ENCODE assay signal across 15 cellular contexts in the genomic region with DNA sequence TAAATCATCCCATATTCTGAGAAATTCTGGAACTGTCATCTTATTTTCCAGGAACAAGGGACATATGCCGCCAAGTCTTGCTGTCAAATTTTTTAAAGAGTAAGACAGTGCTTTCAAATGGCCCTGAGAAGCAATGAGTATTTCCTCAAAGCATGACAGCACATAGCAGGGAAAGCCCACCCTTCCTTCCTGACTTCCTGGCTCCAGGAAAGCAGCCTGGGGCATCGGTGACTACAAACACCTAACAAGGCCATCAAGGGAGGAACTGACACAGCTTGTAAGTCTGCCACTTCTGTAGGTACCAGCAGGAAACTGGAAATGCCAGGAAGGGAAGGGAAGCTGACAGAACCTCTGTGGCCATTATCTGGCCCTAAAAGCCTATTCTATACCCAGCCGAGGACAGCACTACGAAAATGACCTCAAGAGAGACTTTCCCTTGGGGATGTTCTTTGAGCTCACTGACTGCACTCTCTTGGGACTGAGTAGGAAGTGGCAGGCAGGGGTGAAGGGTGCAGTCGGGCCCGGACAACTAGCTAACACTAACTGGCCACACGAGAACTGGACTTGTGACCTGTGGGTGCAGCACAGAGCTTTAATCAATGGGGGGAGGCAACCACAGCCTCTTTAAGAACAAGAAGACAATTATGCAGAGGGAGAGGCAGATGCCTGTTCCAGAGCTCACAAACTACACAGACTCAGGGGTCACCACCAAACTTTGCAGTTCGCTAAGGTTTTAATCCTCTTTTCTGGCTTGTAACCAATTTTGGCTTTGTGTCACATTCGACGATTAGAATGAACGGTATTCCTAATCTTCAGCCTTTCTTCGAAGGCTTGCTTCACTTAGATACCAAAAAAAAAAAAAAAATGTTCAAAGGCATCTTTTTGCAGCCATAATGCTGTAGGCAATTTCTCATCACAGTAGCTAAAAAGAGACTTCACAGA. TPM values are rescaled to one million over a fixed set of nuclear protein-coding genes. Genes with fewer than 3 reads are reported as not detected.
DNase-seq lines count a peak whose midpoint lies in the region; ATAC-seq and TF ChIP-seq lines count a peak whose summit lies in the region.
"Had no signal": no experiment of that assay in that cellular context is flagged by ENCODE, and none has a peak within 500 bp of the region (broad histone marks: within the 10 kb centered on the region; RNA-seq: fewer than 3 reads in every experiment).

No MANE protein-coding gene starts in this region.

- TF ChIP-seq CTCF in adrenal gland (IDR thresholded peaks at IDR 0.05) (no peak), heart left ventricle (IDR thresholded peaks at IDR 0.05) (no peak)

- DNase-seq in COLO829 (ENCODE audit: low spot score): peak; percentile 79
- DNase-seq in adrenal gland: peak in 6 of 7 donors; percentile 19 to 67 (median 52)
- peak in 1 of 5 donors; percentile 46 for DNase-seq in heart left ventricle
- peak; percentile 51 to 78 for DNase-seq in trophoblast cell
- no peak for DNase-seq in stimulated activated CD4-positive, alpha-beta T cell treated with anti-CD3 and anti-CD28 coated beads, Interleukin-2, amount 100 ng/mL, for 24 hours
- DNase-seq in SJCRH30: no peak
- no peak for DNase-seq in activated T-helper 2 cell treated with anti-CD3 and anti-CD28 coated beads, Interferon-gamma antibody, Interleukin-2, Interleukin-4, amounts not matched to agents 10 μg/mL and 5 μg/mL and 100 μg/mL, durations not matched to agents 14 hours and 24 hours and 36 hours (ENCODE audit: low spot score)
- no peak for DNase-seq in NCI-H748 (lab: John Stamatoyannopoulos, UW; ENCODE audit: unreplicated experiment)
- DNase-seq: DMS79, GOT3, left lung, NCI-H524, SHP77 treated with DMSO at 0.1 percent for 48 hours, WERI-Rb-1 had no signal

- peak overlapping the region; percentile 84 for H3K18ac ChIP-seq in trophoblast cell (ENCODE audit: low read length)

- peak overlapping the region; percentile 4 for H4K91ac ChIP-seq in trophoblast cell (ENCODE audit: low read depth, low read length)

- no peaks in the 10 kb centered on the region for H3K36me3 Mint-ChIP-seq in activated T-helper 2 cell treated with anti-CD3 and anti-CD28 coated beads, Interferon-gamma antibody, Interleukin-2, Interleukin-4, amounts not matched to agents 10 μg/mL and 5 μg/mL and 100 μg/mL, durations not matched to agents 14 hours and 24 hours and 36 hours (ENCODE audit: low read depth)

- H2BK5ac ChIP-seq in trophoblast cell (ENCODE audit: low read depth, low read length, poor library complexity): no peak overlapping the region

- H3K79me1 ChIP-seq in trophoblast cell (ENCODE audit: low read length): peaks cover 7% of the 10 kb centered on the region

- ATAC-seq in heart left ventricle: peak; percentile 16 to 67 (median 54)
- ATAC-seq: left lung had no signal

- H3K4me1 ChIP-seq in adrenal gland (replicated peaks in 1 of 2): peaks cover 8 to 69% of the 10 kb centered on the region in 2 donors
- H3K4me1 ChIP-seq in heart left ventricle: peaks cover 0 to 78% (median 60%) of the 10 kb centered on the region in 12 donors
- peaks cover 12 to 16% of the 10 kb centered on the region in 2 experiments for H3K4me1 ChIP-seq in trophoblast cell (ENCODE audit: control insufficient read depth in 1 of 2, insufficient read depth in 2 of 2, low read length in 2 of 2)
- no peaks in the 10 kb centered on the region for H3K4me1 ChIP-seq in SJCRH30

- H3K4me2 ChIP-seq in trophoblast cell (ENCODE audit: low read length): no peak overlapping the region

- H3K27me3 Mint-ChIP-seq in activated T-helper 2 cell treated with anti-CD3 and anti-CD28 coated beads, Interferon-gamma antibody, Interleukin-2, Interleukin-4, amounts not matched to agents 10 μg/mL and 5 μg/mL and 100 μg/mL, durations not matched to agents 14 hours and 24 hours and 36 hours (ENCODE audit: low read depth): peaks cover 3% of the 10 kb centered on the region

- H3K27ac Mint-ChIP-seq in activated T-helper 2 cell treated with anti-CD3 and anti-CD28 coated beads, Interferon-gamma antibody, Interleukin-2, Interleukin-4, amounts not matched to agents 10 μg/mL and 5 μg/mL and 100 μg/mL, durations not matched to agents 14 hours and 24 hours and 36 hours: no peak overlapping the region

- H4K12ac ChIP-seq in trophoblast cell (ENCODE audit: low read depth, low read length): no peak overlapping the region

- peaks cover 4% of the 10 kb centered on the region for H3K79me2 ChIP-seq in trophoblast cell (ENCODE audit: control insufficient read depth, insufficient read depth, low read length, poor library complexity)

- H3K27ac ChIP-seq in adrenal gland (peak overlapping the region in 3 of 5 donors; percentile 41 to 78 (median 65)), heart left ventricle (peak overlapping the region in 11 of 12 donors; percentile 11 to 71 (median 37)), trophoblast cell (ENCODE audit: low read depth, low read length) (peak overlapping the region; percentile 1), SJCRH30 (no peak overlapping the region)
- H3K27ac ChIP-seq: neutrophil, WERI-Rb-1 had no signal

- no peaks in the 10 kb centered on the region for H3K9me3 ChIP-seq in adrenal gland (replicated peaks in 1 of 3)
- no peaks in the 10 kb centered on the region for H3K9me3 ChIP-seq in heart left ventricle
- peaks cover 1% of the 10 kb centered on the region for H3K9me3 ChIP-seq in trophoblast cell (ENCODE audit: insufficient read depth, low read depth, low read length)
- H3K9me3 ChIP-seq in SJCRH30 (replicated peaks): no peaks in the 10 kb centered on the region
- H3K9me3 ChIP-seq: left lung, neutrophil had no signal

- H3K4me1 Mint-ChIP-seq in activated T-helper 2 cell treated with anti-CD3 and anti-CD28 coated beads, Interferon-gamma antibody, Interleukin-2, Interleukin-4, amounts not matched to agents 10 μg/mL and 5 μg/mL and 100 μg/mL, durations not matched to agents 14 hours and 24 hours and 36 hours (ENCODE audit: low read depth): peaks cover 6% of the 10 kb centered on the region

- 52 to 64% (median 61%) methylated on average over 12 of the region's 12 CpGs for WGBS in adrenal gland, 4 donors
- WGBS in heart left ventricle, 4 donors: 42 to 51% (median 45%) methylated on average over 10 to 12 of the region's 12 CpGs
- WGBS in trophoblast cell (ENCODE audit: extremely low coverage, insufficient coverage, insufficient read length): no CpG with 5 or more reads among the region's 12 CpGs

- peak overlapping the region; percentile 24 for H2BK12ac ChIP-seq in trophoblast cell (ENCODE audit: low read length)

- no peaks in the 10 kb centered on the region for H3K9me3 Mint-ChIP-seq in activated T-helper 2 cell treated with anti-CD3 and anti-CD28 coated beads, Interferon-gamma antibody, Interleukin-2, Interleukin-4, amounts not matched to agents 10 μg/mL and 5 μg/mL and 100 μg/mL, durations not matched to agents 14 hours and 24 hours and 36 hours

- intact Hi-C loops in adrenal gland (cut with DNase I) (no loop called here), heart left ventricle (cut with DNase I) (loop anchor here in 2 of 10 donors (5.0 kb wide), 2 partner anchors 42 to 52 kb away; partner anchors contain the start of gene GRB10 (in 1 of the 2))
- intact Hi-C loops in activated T-helper 2 cell treated with anti-CD3 and anti-CD28 coated beads, Interferon-gamma antibody, Interleukin-2, Interleukin-4, amounts not matched to agents 10 μg/mL and 5 μg/mL and 100 μg/mL, durations not matched to agents 14 hours and 24 hours and 36 hours (cut with micrococcal nuclease): no loop called here

- no peak overlapping the region for H2AFZ ChIP-seq in trophoblast cell (ENCODE audit: insufficient read depth, low read length, poor library complexity)

- H2AK5ac ChIP-seq in trophoblast cell (ENCODE audit: low read length): no peak overlapping the region

- H3K23ac ChIP-seq in trophoblast cell (ENCODE audit: low read length): no peak overlapping the region

- no peak overlapping the region for H3K9ac ChIP-seq in trophoblast cell (ENCODE audit: low read length)

- no peaks in the 10 kb centered on the region for H3K36me3 ChIP-seq in adrenal gland (replicated peaks in 1 of 2)
- peaks cover 0 to 7% (median 0%) of the 10 kb centered on the region in 9 donors for H3K36me3 ChIP-seq in heart left ventricle
- no peaks in the 10 kb centered on the region for H3K36me3 ChIP-seq in trophoblast cell (ENCODE audit: control insufficient read depth in 1 of 2, insufficient read depth in 2 of 2, low read length in 2 of 2)
- no peaks in the 10 kb centered on the region for H3K36me3 ChIP-seq in SJCRH30
- H3K36me3 ChIP-seq: left lung, WERI-Rb-1 had no signal

- TF ChIP-seq POLR2A in adrenal gland (IDR thresholded peaks at IDR 0.05) (no peak), heart left ventricle (IDR thresholded peaks at IDR 0.05) (no peak)

- H4K8ac ChIP-seq in trophoblast cell (ENCODE audit: low read depth, low read length): no peak overlapping the region

- no peaks in the 10 kb centered on the region for H3K27me3 ChIP-seq in adrenal gland
- no peaks in the 10 kb centered on the region for H3K27me3 ChIP-seq in heart left ventricle
- no peaks in the 10 kb centered on the region for H3K27me3 ChIP-seq in trophoblast cell (ENCODE audit: insufficient read depth, low read length)
- no peaks in the 10 kb centered on the region for H3K27me3 ChIP-seq in SJCRH30
- H3K27me3 ChIP-seq: left lung, neutrophil had no signal

- peak overlapping the region; percentile 28 for H3K14ac ChIP-seq in trophoblast cell (ENCODE audit: low read length)

- H3K4me3 ChIP-seq in adrenal gland: no peak overlapping the region
- H3K4me3 ChIP-seq in heart left ventricle: peak overlapping the region in 1 of 12 donors; percentile 1
- H3K4me3 ChIP-seq in trophoblast cell (ENCODE audit: low read depth, low read length): no peak overlapping the region
- H3K4me3 ChIP-seq in SJCRH30: no peak overlapping the region
- H3K4me3 ChIP-seq: left lung had no signal

- H3K4me3 Mint-ChIP-seq in activated T-helper 2 cell treated with anti-CD3 and anti-CD28 coated beads, Interferon-gamma antibody, Interleukin-2, Interleukin-4, amounts not matched to agents 10 μg/mL and 5 μg/mL and 100 μg/mL, durations not matched to agents 14 hours and 24 hours and 36 hours (ENCODE audit: low read depth): no peak overlapping the region

- no peak overlapping the region for H2BK120ac ChIP-seq in trophoblast cell (ENCODE audit: insufficient read depth, low read length, poor library complexity)

- H3K4ac ChIP-seq in trophoblast cell (ENCODE audit: low read depth, low read length): no peak overlapping the region

RNA-seq across cellular contexts. Expression of gene GRB10, which starts 52.0 kb away (rescaled TPM):
- total RNA-seq in adrenal gland (100 to 1,000 TPM in 2 of 8 donors, 10 to 100 TPM in 6; 63.9 to 158 (median 77.6) TPM), heart left ventricle (10 to 100 TPM; 20.4 to 38.2 (median 29.1) TPM)
- polyA plus RNA-seq in adrenal gland (10 to 100 TPM; 33.5 to 52.0 (median 45.3) TPM), heart left ventricle (10 to 100 TPM; 14.7 to 21.1 TPM)
- polyA plus RNA-seq in trophoblast cell (2013): 24.4 and 24.9 TPM in 2 replicates
- total RNA-seq in SJCRH30 (2014; rRNA removed; shearing (Covaris generic)): 0.58 and 0.95 TPM in 2 replicates
- 2.3 and 2.4 TPM in 2 replicates for total RNA-seq in activated T-helper 2 cell treated with anti-CD3 and anti-CD28 coated beads, Interferon-gamma antibody, Interleukin-2, Interleukin-4, amounts not matched to agents 10 μg/mL and 5 μg/mL and 100 μg/mL, durations not matched to agents 14 hours and 24 hours and 36 hours

Comparison
In these comparisons a context has a peak if more than half of its experiments do, and no peak if none do; other contexts are left out.
1. DNase-seq: peak in COLO829 (single experiment), adrenal gland (6 of 7) and trophoblast cell (2 of 2); none in stimulated activated CD4-positive, alpha-beta T cell treated with anti-CD3 and anti-CD28 coated beads, Interleukin-2, amount 100 ng/mL, for 24 hours (0 of 2), SJCRH30 (0 of 2), activated T-helper 2 cell treated with anti-CD3 and anti-CD28 coated beads, Interferon-gamma antibody, Interleukin-2, Interleukin-4, amounts not matched to agents 10 μg/mL and 5 μg/mL and 100 μg/mL, durations not matched to agents 14 hours and 24 hours and 36 hours (single experiment) and NCI-H748 (single experiment).